ENCODE assay signal across 27 cellular contexts in genomic region chr11:119749006-119749565, GRCh38.
"Had no signal": no experiment of that assay in that cellular context is flagged by ENCODE, and none has a peak within 500 bp of the region (broad histone marks: within the 10 kb centered on the region; RNA-seq: fewer than 3 reads in every experiment).

No MANE protein-coding gene starts in this region.

- DNase-seq: head of caudate nucleus; hippocampal formation; kidney glomerular epithelial cell; left cardiac atrium; left ventricle myocardium superior; lower lobe of right lung; mammary epithelial cell; mesenchymal stem cell; occipital lobe; ovary; psoas muscle; right lobe of liver; stimulated activated CD4-positive, alpha-beta T cell treated with anti-CD3 and anti-CD28 coated beads, Interleukin-12 subunit alpha, Interleukin-12 subunit beta, amount 100 ng/mL, for 4 hours; stimulated activated CD4-positive, alpha-beta T cell treated with anti-CD3 and anti-CD28 coated beads, Interleukin-15, amount 100 ng/mL, for 24 hours; stimulated activated CD4-positive, alpha-beta T cell treated with anti-CD3 and anti-CD28 coated beads, Interleukin-2, amount 100 ng/mL, for 24 hours; stimulated activated CD4-positive, alpha-beta T cell treated with anti-CD3 and anti-CD28 coated beads, Interleukin-4, amount 100 ng/mL, for 1 hour; stimulated activated naive B cell treated with anti-CD40 and anti-IgM and Interleukin-4, amounts not matched to agents 10 μg/mL and 1 μg/mL and 100 μg/mL, for 72 hours; stimulated activated naive CD8-positive, alpha-beta T cell treated with anti-CD3 and anti-CD28 coated beads, Interleukin-15, Interleukin-2, amounts not matched to agents 100 U/mL and 50 U/mL, for 24 hours; stomach; testis; thyroid gland; transverse colon; upper lobe of left lung had no signal

- H3K4me3 ChIP-seq: lower lobe of right lung, ovary, psoas muscle, right lobe of liver, smooth muscle cell, stomach, testis, thyroid gland, transverse colon, upper lobe of left lung had no signal

- H3K27ac ChIP-seq: lower lobe of right lung, neutrophil, ovary, psoas muscle, right lobe of liver, stomach, testis, thyroid gland, transverse colon, upper lobe of left lung had no signal

- ATAC-seq: left cardiac atrium; left lobe of liver; left ventricle myocardium superior; lower lobe of right lung; naive thymus-derived CD8-positive, alpha-beta T cell; psoas muscle; right lobe of liver; stimulated activated naive B cell treated with anti-CD40 and anti-IgM and Interleukin-4, amounts not matched to agents 10 μg/mL and 1 μg/mL and 100 μg/mL, for 72 hours; stimulated activated naive CD8-positive, alpha-beta T cell treated with anti-CD3 and anti-CD28 coated beads, Interleukin-15, Interleukin-2, amounts not matched to agents 100 U/mL and 50 U/mL, for 24 hours had no signal

- H3K4me1 ChIP-seq: lower lobe of right lung, psoas muscle, stomach, testis, thyroid gland, upper lobe of left lung had no signal

- H3K4me2 ChIP-seq: smooth muscle cell had no signal

- H3K27me3 ChIP-seq: ovary, right lobe of liver, testis, thyroid gland, transverse colon, upper lobe of left lung had no signal

- H3K9me3 ChIP-seq: lower lobe of right lung, neutrophil, ovary, psoas muscle, right lobe of liver, stomach, testis, thyroid gland, transverse colon, upper lobe of left lung had no signal

- H3K36me3 ChIP-seq: lower lobe of right lung, neutrophil, ovary, right lobe of liver, stomach, thyroid gland, transverse colon, upper lobe of left lung had no signal
